14 cellular contexts compared by ENCODE assay signal in genomic region chr5:32115985-32116384, GRCh38. TPM values are rescaled to one million over a fixed set of nuclear protein-coding genes. Genes with fewer than 3 reads are reported as not detected.
A peak's percentile ranks its signal among the peaks of the same experiment; 100 is the strongest.
DNase-seq lines count a peak whose midpoint lies in the region; ATAC-seq and TF ChIP-seq lines count a peak whose summit lies in the region.
"Had no signal": no experiment of that assay in that cellular context is flagged by ENCODE, and none has a peak within 500 bp of the region (broad histone marks: within the 10 kb centered on the region; RNA-seq: fewer than 3 reads in every experiment).

No MANE protein-coding gene starts in this region.

- no peak overlapping the region for H2BK5ac ChIP-seq in mesendoderm (ENCODE audit: low read length)

- H3K18ac ChIP-seq in mesendoderm (ENCODE audit: low read length): no peak overlapping the region

- no peak overlapping the region for H3K27ac ChIP-seq in CD4-positive, alpha-beta T cell (ENCODE audit: low read depth, low read length)
- H3K27ac ChIP-seq in HEK293 (ENCODE audit: extremely low read depth, low read depth, low read length): no peak overlapping the region
- no peak overlapping the region for H3K27ac ChIP-seq in mesendoderm (ENCODE audit: low read depth, low read length)
- H3K27ac ChIP-seq: psoas muscle had no signal

- H3K27me3 ChIP-seq in CD4-positive, alpha-beta T cell (ENCODE audit: control insufficient read depth, insufficient read depth, low read length): no peaks in the 10 kb centered on the region
- no peaks in the 10 kb centered on the region for H3K27me3 ChIP-seq in mesendoderm (ENCODE audit: insufficient read depth, low read length, poor library complexity)
- no peaks in the 10 kb centered on the region for H3K27me3 ChIP-seq in BE2C

- peaks cover 69% of the 10 kb centered on the region for H3K36me3 Mint-ChIP-seq in CD4-positive, alpha-beta T cell (ENCODE audit: low read depth)
- H3K36me3 Mint-ChIP-seq in activated naive CD8-positive, alpha-beta T cell: peaks cover 18% of the 10 kb centered on the region

- POLR2A ChIA-PET in CD4-positive, alpha-beta T cell (lab: Charles Lee): interaction anchor here (1.2 kb wide), 1 partner anchor 14 kb away, joined by 3 read pairs; no protein-coding TSS in a partner anchor
- POLR2A ChIA-PET in HEK293 (lab: Yijun Ruan, JAX): no interaction called here

- H3K56ac ChIP-seq in mesendoderm (ENCODE audit: low read length): no peak overlapping the region

- peaks cover 17% of the 10 kb centered on the region for H3K4me1 Mint-ChIP-seq in CD4-positive, alpha-beta T cell (ENCODE audit: low read depth)
- peaks cover 33% of the 10 kb centered on the region for H3K4me1 Mint-ChIP-seq in activated naive CD8-positive, alpha-beta T cell (ENCODE audit: low read depth)

- no CpG with 5 or more reads among the region's 3 CpGs for WGBS in mesendoderm (ENCODE audit: extremely low coverage, insufficient coverage, low lambda C conversion rate)

- peaks cover 1% of the 10 kb centered on the region for H3K79me2 ChIP-seq in mesendoderm (ENCODE audit: control insufficient read depth, insufficient read depth, low read length)

- intact Hi-C loops in CD4-positive, alpha-beta T cell (cut with DNase I, micrococcal nuclease): no loop called here

- no peak overlapping the region for H2AK5ac ChIP-seq in mesendoderm (ENCODE audit: low read length)

- H3K4me3 Mint-ChIP-seq in CD4-positive, alpha-beta T cell: no peak overlapping the region
- peak overlapping the region; percentile 14 for H3K4me3 Mint-ChIP-seq in activated naive CD8-positive, alpha-beta T cell

- no peaks in the 10 kb centered on the region for H3K27me3 Mint-ChIP-seq in CD4-positive, alpha-beta T cell
- H3K27me3 Mint-ChIP-seq in activated naive CD8-positive, alpha-beta T cell: no peaks in the 10 kb centered on the region

- no peak overlapping the region for H2BK120ac ChIP-seq in mesendoderm (ENCODE audit: low read depth, low read length)

- DNase-seq in CD4-positive, alpha-beta T cell: no peak
- DNase-seq in mesendoderm (peak; percentile 37), medulla oblongata (ENCODE audit: extremely low spot score) (no peak), iPS-NIHi7 (ENCODE audit: extremely low spot score) (no peak), BE2C (no peak)
- DNase-seq: activated CD8-positive, alpha-beta memory T cell treated with anti-CD3 and anti-CD28 coated beads, Interleukin-2, amount 50 U/mL, for 4 hours; DMS153; psoas muscle; T-helper 9 cell had no signal

- no peak overlapping the region for H4K5ac ChIP-seq in mesendoderm (ENCODE audit: low read length)

- H3K27ac Mint-ChIP-seq in CD4-positive, alpha-beta T cell: peak overlapping the region; percentile 16
- peak overlapping the region; percentile 79 for H3K27ac Mint-ChIP-seq in activated naive CD8-positive, alpha-beta T cell

- H3K79me1 ChIP-seq in mesendoderm (ENCODE audit: low read length): peaks cover 6% of the 10 kb centered on the region

- H3K4me1 ChIP-seq in HEK293 (ENCODE audit: control insufficient read depth, insufficient read depth, low read length) (no peaks in the 10 kb centered on the region), mesendoderm (ENCODE audit: control insufficient read depth, low read depth, low read length) (no peaks in the 10 kb centered on the region), BE2C (no peaks in the 10 kb centered on the region)
- H3K4me1 ChIP-seq: psoas muscle had no signal

- H2BK15ac ChIP-seq in mesendoderm (replicated peaks; ENCODE audit: low read depth): no peak overlapping the region

- no peak for TF ChIP-seq CTCF in CD4-positive, alpha-beta T cell (IDR thresholded peaks at IDR 0.05)
- TF ChIP-seq CTCF in HEK293 (tag by site-specific recombination; IDR thresholded peaks at IDR 0.05) (no peak), BE2C (IDR thresholded peaks at IDR 0.05; ENCODE audit: low read depth, low read length) (no peak)

- H3K4me3 ChIP-seq in HEK293 (ENCODE audit: low read depth, low read length) (no peak overlapping the region), mesendoderm (ENCODE audit: low read length) (no peak overlapping the region), BE2C (ENCODE audit: low read depth, low read length) (no peak overlapping the region)
- H3K4me3 ChIP-seq: GM12878, psoas muscle had no signal

- no peaks in the 10 kb centered on the region for H3K9me3 ChIP-seq in CD4-positive, alpha-beta T cell (ENCODE audit: control insufficient read depth, low read length)
- H3K9me3 ChIP-seq in HEK293 (ENCODE audit: control insufficient read depth, insufficient read depth, low read depth, low read length): no peaks in the 10 kb centered on the region
- H3K9me3 ChIP-seq in BE2C: no peaks in the 10 kb centered on the region
- H3K9me3 ChIP-seq: psoas muscle had no signal

- peaks cover 42 to 55% of the 10 kb centered on the region in 2 experiments for H3K36me3 ChIP-seq in HEK293 (ENCODE audit: control insufficient read depth in 2 of 2, insufficient read depth in 1 of 2, low read length in 2 of 2)
- peaks cover 2% of the 10 kb centered on the region for H3K36me3 ChIP-seq in mesendoderm (ENCODE audit: control insufficient read depth, insufficient read depth, low read length)
- peaks cover 21% of the 10 kb centered on the region for H3K36me3 ChIP-seq in BE2C

- H3K4me2 ChIP-seq in mesendoderm (ENCODE audit: low read length): no peak overlapping the region

- no peaks in the 10 kb centered on the region for H3K9me3 Mint-ChIP-seq in CD4-positive, alpha-beta T cell
- H3K9me3 Mint-ChIP-seq in activated naive CD8-positive, alpha-beta T cell (ENCODE audit: low read depth): no peaks in the 10 kb centered on the region

- H3K23ac ChIP-seq in mesendoderm (ENCODE audit: low read length): no peak overlapping the region

- CTCF ChIA-PET in CD4-positive, alpha-beta T cell (lab: Charles Lee): no interaction called here
- CTCF ChIA-PET in HEK293 (lab: Yijun Ruan, JAX): interaction anchor here (0.7 to 1.6 kb wide), 3 partner anchors 23 to 165 kb away, joined by 3 to 11 read pairs (median 4); no protein-coding TSS in a partner anchor

- no peak overlapping the region for H4K8ac ChIP-seq in mesendoderm (ENCODE audit: low read depth, low read length)

- H3K4ac ChIP-seq in mesendoderm (ENCODE audit: low read depth, low read length): no peak overlapping the region

- ATAC-seq in CD4-positive, alpha-beta T cell (ENCODE audit: poor library complexity): no peak
- no peak for ATAC-seq in HG03139 (IDR thresholded peaks at IDR 0.05; ENCODE audit: unreplicated experiment)
- ATAC-seq: esophagus mucosa, GM12878 had no signal

- H3K9ac ChIP-seq in mesendoderm (ENCODE audit: low read length): no peak overlapping the region

TF ChIP-seq in HEK293, 187 proteins besides CTCF, POLR2A, EP300 and RAD21:
- TF ChIP-seq BCL11B (tag by site-specific recombination; IDR thresholded peaks at IDR 0.05; ENCODE audit: low read depth) (no peak), ZIC2 (tag by site-specific recombination; IDR thresholded peaks at IDR 0.05) (peak; percentile 98)

RNA-seq across cellular contexts. Expression of gene GOLPH3, which starts 58.1 kb away (rescaled TPM):
- 10 to 100 TPM; 52.0 to 55.4 TPM for total RNA-seq in CD4-positive, alpha-beta T cell
- polyA plus RNA-seq in mesendoderm (2013, experiment 1 of 2): 85.3 TPM
- 85.6 TPM for polyA plus RNA-seq in mesendoderm (2013, experiment 2 of 2)
- 83.1 TPM for polyA plus RNA-seq in BE2C (2012; ENCODE audit: insufficient read depth, insufficient read length, low read depth)
